ENCODE assay signal across 21 cellular contexts in genomic region chr13:67303661-67304333, GRCh38.
DNase-seq lines count a peak whose midpoint lies in the region; ATAC-seq, FAIRE-seq and TF ChIP-seq lines count a peak whose summit lies in the region.
"Had no signal": no experiment of that assay in that cellular context is flagged by ENCODE, and none has a peak within 500 bp of the region (broad histone marks: within the 10 kb centered on the region; RNA-seq: fewer than 3 reads in every experiment).

No MANE protein-coding gene starts in this region.

- peaks cover 5% of the 10 kb centered on the region for H3K4me1 Mint-ChIP-seq in progenitor cell of endocrine pancreas (ENCODE audit: low read depth)
- H3K4me1 Mint-ChIP-seq: CD8-positive, alpha-beta memory T cell had no signal

- TF ChIP-seq CTCF in RWPE2 (IDR thresholded peaks at IDR 0.05; ENCODE audit: poor library complexity, severe bottlenecking) (no peak), bronchial epithelial cell (IDR thresholded peaks at IDR 0.05; ENCODE audit: insufficient read depth, low read length, severe bottlenecking) (no peak), progenitor cell of endocrine pancreas (IDR thresholded peaks at IDR 0.05; ENCODE audit: unreplicated experiment) (no peak)

- H3K36me3 ChIP-seq in RWPE2 (ENCODE audit: low read depth) (no peaks in the 10 kb centered on the region), bronchial epithelial cell (ENCODE audit: control insufficient read depth, insufficient read depth, low read length) (no peaks in the 10 kb centered on the region)
- H3K36me3 ChIP-seq: BLaER1 had no signal

- no peaks in the 10 kb centered on the region for H3K27me3 ChIP-seq in RWPE2 (ENCODE audit: insufficient read depth, poor library complexity, severe bottlenecking)
- no peaks in the 10 kb centered on the region for H3K27me3 ChIP-seq in bronchial epithelial cell (ENCODE audit: control insufficient read depth, insufficient read depth, low read length)
- H3K27me3 ChIP-seq: BLaER1 had no signal

- H3K4me1 ChIP-seq in RWPE2 (ENCODE audit: insufficient read depth, poor library complexity, severe bottlenecking) = peaks cover 47% of the 10 kb centered on the region

- no peak overlapping the region for H3K4me3 Mint-ChIP-seq in progenitor cell of endocrine pancreas (ENCODE audit: low read depth)
- H3K4me3 Mint-ChIP-seq: CD8-positive, alpha-beta memory T cell had no signal

- peak; percentile 39 for DNase-seq in NCI-H1694 treated with DMSO at 0.1 percent for 48 hours (lab: John Stamatoyannopoulos, UW)
- DNase-seq in NCI-H1694 (lab: John Stamatoyannopoulos, UW) = no peak
- no peak for DNase-seq in RWPE2 (ENCODE audit: low spot score)
- peak; percentile 13 for DNase-seq in bronchial epithelial cell (ENCODE audit: low read depth)
- peak; percentile 22 for DNase-seq in kidney tubule cell (ENCODE audit: low spot score)
- DNase-seq in COR-L47 (lab: John Stamatoyannopoulos, UW) = no peak
- DNase-seq in progenitor cell of endocrine pancreas (ENCODE audit: low spot score, unreplicated experiment) = no peak
- DNase-seq in activated naive CD4-positive, alpha-beta T cell (lab: John Stamatoyannopoulos, UW) = no peak
- DNase-seq: 8988T; AML-193; CD8-positive, alpha-beta memory T cell; DMS153; DND-41; GDM1; GM23248 had no signal

- peaks cover 3% of the 10 kb centered on the region for H3K9me3 Mint-ChIP-seq in progenitor cell of endocrine pancreas (ENCODE audit: low read depth)

- H3K4me3 ChIP-seq in RWPE2 (ENCODE audit: severe bottlenecking) = no peak overlapping the region
- H3K4me3 ChIP-seq in bronchial epithelial cell (ENCODE audit: low read depth, low read length) = no peak overlapping the region
- H3K4me3 ChIP-seq: BLaER1, GM23248 had no signal

- H3K9me3 ChIP-seq in RWPE2 (ENCODE audit: severe bottlenecking) = no peaks in the 10 kb centered on the region

- ATAC-seq in RWPE2 (ENCODE audit: low read depth) = peak; percentile 40; the same call in 2 of the 3 replicates
- ATAC-seq: HCT116, HepG2 had no signal

- no peaks in the 10 kb centered on the region for H3K36me3 Mint-ChIP-seq in progenitor cell of endocrine pancreas (ENCODE audit: insufficient read depth)
- H3K36me3 Mint-ChIP-seq: CD8-positive, alpha-beta memory T cell had no signal

- H3K27me3 Mint-ChIP-seq in progenitor cell of endocrine pancreas = no peaks in the 10 kb centered on the region
- H3K27me3 Mint-ChIP-seq: CD8-positive, alpha-beta memory T cell had no signal

- FAIRE-seq in bronchial epithelial cell (lab: Jason Lieb, UNC) = no peak
- FAIRE-seq: GM12892, H54, HepG2, HTR-8/SVneo had no signal

- peak overlapping the region; percentile 63 for H3K27ac ChIP-seq in RWPE2 (ENCODE audit: poor library complexity, severe bottlenecking)
- H3K27ac ChIP-seq: BLaER1, GM23248 had no signal

- H3K27ac Mint-ChIP-seq in progenitor cell of endocrine pancreas = no peak overlapping the region
- H3K27ac Mint-ChIP-seq: CD8-positive, alpha-beta memory T cell had no signal

Comparison
In these comparisons a context has a peak if more than half of its experiments do, and no peak if none do; other contexts are left out.
1. DNase-seq: peak in NCI-H1694 treated with DMSO at 0.1 percent for 48 hours (single experiment), bronchial epithelial cell (single experiment) and kidney tubule cell (single experiment); none in NCI-H1694 (single experiment), RWPE2 (single experiment), COR-L47 (single experiment), progenitor cell of endocrine pancreas (single experiment) and activated naive CD4-positive, alpha-beta T cell (0 of 4).